In the genomic region with DNA sequence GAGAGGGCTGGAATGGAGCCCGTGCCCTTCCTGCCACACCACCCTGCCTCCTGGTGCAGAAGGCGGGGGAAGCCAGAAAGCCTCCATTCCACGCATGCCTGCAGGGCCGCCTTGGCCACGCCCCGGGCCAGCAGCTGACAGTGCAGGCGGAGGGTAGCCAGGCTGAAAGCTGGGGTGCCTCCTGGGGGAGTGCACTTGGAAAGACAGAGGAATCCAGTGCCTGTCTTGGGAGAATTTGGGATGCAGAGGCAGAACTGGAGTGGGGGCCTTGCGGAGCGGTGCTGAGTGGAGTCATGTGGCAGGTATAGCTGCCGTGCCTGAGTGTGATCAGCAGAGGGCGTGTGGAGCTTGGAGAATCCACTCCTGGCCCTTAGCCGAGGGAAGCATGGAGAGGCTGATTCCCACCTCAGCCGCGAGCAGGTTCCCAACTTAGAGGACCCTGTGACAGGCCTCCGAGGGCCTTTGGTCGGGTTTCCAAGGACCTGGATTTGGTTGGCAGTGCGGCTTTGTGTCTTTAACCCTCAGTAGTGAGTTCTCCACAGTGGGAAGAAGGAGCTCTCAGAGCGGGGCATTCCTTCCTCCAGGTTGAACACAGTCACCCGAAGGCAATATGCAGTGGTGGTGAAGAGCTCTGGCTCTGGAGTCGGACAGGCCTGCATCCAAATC, we compare ENCODE assay signal across 1 cellular context.
TF ChIP-seq lines count a peak whose summit lies in the region.

No MANE protein-coding gene starts in this region.

TF ChIP-seq in HepG2, 621 proteins besides CTCF, POLR2A, EP300 and RAD21 (continued from another document and continues in another):
- TF ChIP-seq, protein P1, sequence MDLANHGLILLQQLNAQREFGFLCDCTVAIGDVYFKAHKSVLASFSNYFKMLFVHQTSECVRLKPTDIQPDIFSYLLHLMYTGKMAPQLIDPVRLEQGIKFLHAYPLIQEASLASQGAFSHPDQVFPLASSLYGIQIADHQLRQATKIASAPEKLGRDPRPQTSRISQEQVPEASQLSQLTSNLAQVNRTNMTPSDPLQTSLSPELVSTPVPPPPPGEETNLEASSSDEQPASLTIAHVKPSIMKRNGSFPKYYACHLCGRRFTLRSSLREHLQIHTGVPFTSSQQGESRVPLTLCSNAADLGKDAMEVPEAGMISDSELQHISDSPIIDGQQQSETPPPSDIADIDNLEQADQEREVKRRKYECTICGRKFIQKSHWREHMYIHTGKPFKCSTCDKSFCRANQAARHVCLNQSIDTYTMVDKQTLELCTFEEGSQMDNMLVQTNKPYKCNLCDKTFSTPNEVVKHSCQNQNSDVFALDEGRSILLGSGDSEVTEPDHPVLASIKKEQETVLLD (CRISPR knock-in tag; IDR thresholded peaks at IDR 0.05; ENCODE audit: low read depth) = no peak
- peak; percentile 41 for TF ChIP-seq ZNF883 (CRISPR knock-in tag; IDR thresholded peaks at IDR 0.05; ENCODE audit: not compliant biosample characterization)
- TF ChIP-seq ZSCAN30 (CRISPR knock-in tag; IDR thresholded peaks at IDR 0.05) = no peak
- no peak for TF ChIP-seq ARID2 (CRISPR knock-in tag; IDR thresholded peaks at IDR 0.05; ENCODE audit: borderline replicate concordance)
- no peak for TF ChIP-seq ZNF430 (CRISPR knock-in tag; IDR thresholded peaks at IDR 0.05)
- TF ChIP-seq, protein P2, sequence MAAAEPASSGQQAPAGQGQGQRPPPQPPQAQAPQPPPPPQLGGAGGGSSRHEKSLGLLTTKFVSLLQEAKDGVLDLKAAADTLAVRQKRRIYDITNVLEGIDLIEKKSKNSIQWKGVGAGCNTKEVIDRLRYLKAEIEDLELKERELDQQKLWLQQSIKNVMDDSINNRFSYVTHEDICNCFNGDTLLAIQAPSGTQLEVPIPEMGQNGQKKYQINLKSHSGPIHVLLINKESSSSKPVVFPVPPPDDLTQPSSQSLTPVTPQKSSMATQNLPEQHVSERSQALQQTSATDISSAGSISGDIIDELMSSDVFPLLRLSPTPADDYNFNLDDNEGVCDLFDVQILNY (CRISPR knock-in tag; conservative IDR thresholded peaks at IDR 0.05) = no peak
- TF ChIP-seq SAP130 (CRISPR knock-in tag; IDR thresholded peaks at IDR 0.05; ENCODE audit: low read depth) = peak; percentile 61
- TF ChIP-seq JARID2 (CRISPR knock-in tag; IDR thresholded peaks at IDR 0.05; ENCODE audit: insufficient replicate concordance) = peak; percentile 63
- TF ChIP-seq ZNF678 (CRISPR knock-in tag; IDR thresholded peaks at IDR 0.05) = no peak
- TF ChIP-seq ZFP82 (CRISPR knock-in tag; IDR thresholded peaks at IDR 0.05; ENCODE audit: borderline replicate concordance) = no peak
- no peak for TF ChIP-seq ZNF451 (CRISPR knock-in tag; IDR thresholded peaks at IDR 0.05)
- TF ChIP-seq THYN1 (CRISPR knock-in tag; IDR thresholded peaks at IDR 0.05; ENCODE audit: borderline replicate concordance, low read depth) = no peak
- TF ChIP-seq XBP1 (CRISPR knock-in tag; IDR thresholded peaks at IDR 0.05) = no peak
- TF ChIP-seq MAFK (conservative IDR thresholded peaks at IDR 0.05 in 1 of 2, IDR thresholded peaks at IDR 0.05 in 1 of 2; ENCODE audit: low read length in 2 of 2) = no peak
- no peak for TF ChIP-seq HCFC1 (IDR thresholded peaks at IDR 0.05; ENCODE audit: low read depth, low read length)
- no peak for TF ChIP-seq HDAC1 (CRISPR knock-in tag; IDR thresholded peaks at IDR 0.05)
- TF ChIP-seq, protein P3, sequence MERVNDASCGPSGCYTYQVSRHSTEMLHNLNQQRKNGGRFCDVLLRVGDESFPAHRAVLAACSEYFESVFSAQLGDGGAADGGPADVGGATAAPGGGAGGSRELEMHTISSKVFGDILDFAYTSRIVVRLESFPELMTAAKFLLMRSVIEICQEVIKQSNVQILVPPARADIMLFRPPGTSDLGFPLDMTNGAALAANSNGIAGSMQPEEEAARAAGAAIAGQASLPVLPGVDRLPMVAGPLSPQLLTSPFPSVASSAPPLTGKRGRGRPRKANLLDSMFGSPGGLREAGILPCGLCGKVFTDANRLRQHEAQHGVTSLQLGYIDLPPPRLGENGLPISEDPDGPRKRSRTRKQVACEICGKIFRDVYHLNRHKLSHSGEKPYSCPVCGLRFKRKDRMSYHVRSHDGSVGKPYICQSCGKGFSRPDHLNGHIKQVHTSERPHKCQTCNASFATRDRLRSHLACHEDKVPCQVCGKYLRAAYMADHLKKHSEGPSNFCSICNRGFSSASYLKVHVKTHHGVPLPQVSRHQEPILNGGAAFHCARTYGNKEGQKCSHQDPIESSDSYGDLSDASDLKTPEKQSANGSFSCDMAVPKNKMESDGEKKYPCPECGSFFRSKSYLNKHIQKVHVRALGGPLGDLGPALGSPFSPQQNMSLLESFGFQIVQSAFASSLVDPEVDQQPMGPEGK (CRISPR knock-in tag; IDR thresholded peaks at IDR 0.05) = peak; percentile 36; the same call in 1 of the 2 replicates
- TF ChIP-seq ZNF121 (CRISPR knock-in tag; IDR thresholded peaks at IDR 0.05) = no peak
- no peak for TF ChIP-seq PHB2 (IDR thresholded peaks at IDR 0.05; ENCODE audit: partially characterized antibody)
- TF ChIP-seq, protein P4, sequence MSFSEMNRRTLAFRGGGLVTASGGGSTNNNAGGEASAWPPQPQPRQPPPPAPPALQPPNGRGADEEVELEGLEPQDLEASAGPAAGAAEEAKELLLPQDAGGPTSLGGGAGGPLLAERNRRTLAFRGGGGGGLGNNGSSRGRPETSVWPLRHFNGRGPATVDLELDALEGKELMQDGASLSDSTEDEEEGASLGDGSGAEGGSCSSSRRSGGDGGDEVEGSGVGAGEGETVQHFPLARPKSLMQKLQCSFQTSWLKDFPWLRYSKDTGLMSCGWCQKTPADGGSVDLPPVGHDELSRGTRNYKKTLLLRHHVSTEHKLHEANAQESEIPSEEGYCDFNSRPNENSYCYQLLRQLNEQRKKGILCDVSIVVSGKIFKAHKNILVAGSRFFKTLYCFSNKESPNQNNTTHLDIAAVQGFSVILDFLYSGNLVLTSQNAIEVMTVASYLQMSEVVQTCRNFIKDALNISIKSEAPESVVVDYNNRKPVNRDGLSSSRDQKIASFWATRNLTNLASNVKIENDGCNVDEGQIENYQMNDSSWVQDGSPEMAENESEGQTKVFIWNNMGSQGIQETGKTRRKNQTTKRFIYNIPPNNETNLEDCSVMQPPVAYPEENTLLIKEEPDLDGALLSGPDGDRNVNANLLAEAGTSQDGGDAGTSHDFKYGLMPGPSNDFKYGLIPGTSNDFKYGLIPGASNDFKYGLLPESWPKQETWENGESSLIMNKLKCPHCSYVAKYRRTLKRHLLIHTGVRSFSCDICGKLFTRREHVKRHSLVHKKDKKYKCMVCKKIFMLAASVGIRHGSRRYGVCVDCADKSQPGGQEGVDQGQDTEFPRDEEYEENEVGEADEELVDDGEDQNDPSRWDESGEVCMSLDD (CRISPR knock-in tag; IDR thresholded peaks at IDR 0.05; ENCODE audit: borderline replicate concordance) = no peak
- TF ChIP-seq ZBTB7A (CRISPR knock-in tag; IDR thresholded peaks at IDR 0.05) = no peak
- no peak for TF ChIP-seq ZNF3 (CRISPR knock-in tag; IDR thresholded peaks at IDR 0.05)
- no peak for TF ChIP-seq ZSCAN9 (CRISPR knock-in tag; IDR thresholded peaks at IDR 0.05; ENCODE audit: borderline replicate concordance)
- TF ChIP-seq HNRNPUL1 (IDR thresholded peaks at IDR 0.05; ENCODE audit: low read depth, low read length) = no peak
- TF ChIP-seq, protein P5, sequence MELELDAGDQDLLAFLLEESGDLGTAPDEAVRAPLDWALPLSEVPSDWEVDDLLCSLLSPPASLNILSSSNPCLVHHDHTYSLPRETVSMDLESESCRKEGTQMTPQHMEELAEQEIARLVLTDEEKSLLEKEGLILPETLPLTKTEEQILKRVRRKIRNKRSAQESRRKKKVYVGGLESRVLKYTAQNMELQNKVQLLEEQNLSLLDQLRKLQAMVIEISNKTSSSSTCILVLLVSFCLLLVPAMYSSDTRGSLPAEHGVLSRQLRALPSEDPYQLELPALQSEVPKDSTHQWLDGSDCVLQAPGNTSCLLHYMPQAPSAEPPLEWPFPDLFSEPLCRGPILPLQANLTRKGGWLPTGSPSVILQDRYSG (CRISPR knock-in tag; IDR thresholded peaks at IDR 0.05) = no peak
- TF ChIP-seq MXD4 (CRISPR knock-in tag; IDR thresholded peaks at IDR 0.05) = no peak
- TF ChIP-seq, protein P6, sequence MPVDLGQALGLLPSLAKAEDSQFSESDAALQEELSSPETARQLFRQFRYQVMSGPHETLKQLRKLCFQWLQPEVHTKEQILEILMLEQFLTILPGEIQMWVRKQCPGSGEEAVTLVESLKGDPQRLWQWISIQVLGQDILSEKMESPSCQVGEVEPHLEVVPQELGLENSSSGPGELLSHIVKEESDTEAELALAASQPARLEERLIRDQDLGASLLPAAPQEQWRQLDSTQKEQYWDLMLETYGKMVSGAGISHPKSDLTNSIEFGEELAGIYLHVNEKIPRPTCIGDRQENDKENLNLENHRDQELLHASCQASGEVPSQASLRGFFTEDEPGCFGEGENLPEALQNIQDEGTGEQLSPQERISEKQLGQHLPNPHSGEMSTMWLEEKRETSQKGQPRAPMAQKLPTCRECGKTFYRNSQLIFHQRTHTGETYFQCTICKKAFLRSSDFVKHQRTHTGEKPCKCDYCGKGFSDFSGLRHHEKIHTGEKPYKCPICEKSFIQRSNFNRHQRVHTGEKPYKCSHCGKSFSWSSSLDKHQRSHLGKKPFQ (CRISPR knock-in tag; IDR thresholded peaks at IDR 0.05; ENCODE audit: insufficient replicate concordance) = no peak
- peak; percentile 40 for TF ChIP-seq YY1 (IDR thresholded peaks at IDR 0.05; ENCODE audit: insufficient read depth, insufficient replicate concordance, low read depth, low read length)
- no peak for TF ChIP-seq MTA3 (CRISPR knock-in tag; IDR thresholded peaks at IDR 0.05)
- no peak for TF ChIP-seq SMARCE1 (IDR thresholded peaks at IDR 0.05; ENCODE audit: borderline replicate concordance)
- peak; percentile 24; the same call in 1 of the 2 replicates for TF ChIP-seq AKAP8 (CRISPR knock-in tag; IDR thresholded peaks at IDR 0.05)
- TF ChIP-seq ZNF550 (CRISPR knock-in tag; IDR thresholded peaks at IDR 0.05; ENCODE audit: borderline replicate concordance) = no peak
- TF ChIP-seq, protein P7, sequence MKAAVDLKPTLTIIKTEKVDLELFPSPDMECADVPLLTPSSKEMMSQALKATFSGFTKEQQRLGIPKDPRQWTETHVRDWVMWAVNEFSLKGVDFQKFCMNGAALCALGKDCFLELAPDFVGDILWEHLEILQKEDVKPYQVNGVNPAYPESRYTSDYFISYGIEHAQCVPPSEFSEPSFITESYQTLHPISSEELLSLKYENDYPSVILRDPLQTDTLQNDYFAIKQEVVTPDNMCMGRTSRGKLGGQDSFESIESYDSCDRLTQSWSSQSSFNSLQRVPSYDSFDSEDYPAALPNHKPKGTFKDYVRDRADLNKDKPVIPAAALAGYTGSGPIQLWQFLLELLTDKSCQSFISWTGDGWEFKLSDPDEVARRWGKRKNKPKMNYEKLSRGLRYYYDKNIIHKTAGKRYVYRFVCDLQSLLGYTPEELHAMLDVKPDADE (CRISPR knock-in tag; IDR thresholded peaks at IDR 0.05) = no peak
- no peak for TF ChIP-seq ZSCAN29 (CRISPR knock-in tag; conservative IDR thresholded peaks at IDR 0.05)
- no peak for TF ChIP-seq ZNF230 (CRISPR knock-in tag; IDR thresholded peaks at IDR 0.05)
- TF ChIP-seq GZF1 (CRISPR knock-in tag; IDR thresholded peaks at IDR 0.05) = no peak
- TF ChIP-seq, protein P8, sequence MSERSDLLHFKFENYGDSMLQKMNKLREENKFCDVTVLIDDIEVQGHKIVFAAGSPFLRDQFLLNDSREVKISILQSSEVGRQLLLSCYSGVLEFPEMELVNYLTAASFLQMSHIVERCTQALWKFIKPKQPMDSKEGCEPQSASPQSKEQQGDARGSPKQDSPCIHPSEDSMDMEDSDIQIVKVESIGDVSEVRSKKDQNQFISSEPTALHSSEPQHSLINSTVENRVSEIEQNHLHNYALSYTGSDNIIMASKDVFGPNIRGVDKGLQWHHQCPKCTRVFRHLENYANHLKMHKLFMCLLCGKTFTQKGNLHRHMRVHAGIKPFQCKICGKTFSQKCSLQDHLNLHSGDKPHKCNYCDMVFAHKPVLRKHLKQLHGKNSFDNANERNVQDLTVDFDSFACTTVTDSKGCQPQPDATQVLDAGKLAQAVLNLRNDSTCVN (CRISPR knock-in tag; IDR thresholded peaks at IDR 0.05; ENCODE audit: borderline replicate concordance) = no peak
- TF ChIP-seq, protein P9, sequence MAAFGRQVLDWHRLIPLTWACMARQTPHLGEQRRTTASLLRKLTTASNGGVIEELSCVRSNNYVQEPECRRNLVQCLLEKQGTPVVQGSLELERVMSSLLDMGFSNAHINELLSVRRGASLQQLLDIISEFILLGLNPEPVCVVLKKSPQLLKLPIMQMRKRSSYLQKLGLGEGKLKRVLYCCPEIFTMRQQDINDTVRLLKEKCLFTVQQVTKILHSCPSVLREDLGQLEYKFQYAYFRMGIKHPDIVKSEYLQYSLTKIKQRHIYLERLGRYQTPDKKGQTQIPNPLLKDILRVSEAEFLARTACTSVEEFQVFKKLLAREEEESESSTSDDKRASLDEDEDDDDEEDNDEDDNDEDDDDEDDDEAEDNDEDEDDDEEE (CRISPR knock-in tag; IDR thresholded peaks at IDR 0.05) = no peak
- TF ChIP-seq NR2F1 (CRISPR knock-in tag; IDR thresholded peaks at IDR 0.05) = no peak
- no peak for TF ChIP-seq ZNF205 (CRISPR knock-in tag; IDR thresholded peaks at IDR 0.05)
- TF ChIP-seq TCF12 (IDR thresholded peaks at IDR 0.05) = no peak
- no peak for TF ChIP-seq TCF12 (CRISPR knock-in tag; IDR thresholded peaks at IDR 0.05)
- no peak for TF ChIP-seq ZNF382 (CRISPR knock-in tag; IDR thresholded peaks at IDR 0.05; ENCODE audit: borderline replicate concordance)
- TF ChIP-seq ZNF598 (CRISPR knock-in tag; IDR thresholded peaks at IDR 0.05; ENCODE audit: borderline replicate concordance) = no peak
- peak; percentile 33; the same call in 1 of the 2 replicates for TF ChIP-seq PAF1 (CRISPR knock-in tag; IDR thresholded peaks at IDR 0.05)
- TF ChIP-seq, protein P10, sequence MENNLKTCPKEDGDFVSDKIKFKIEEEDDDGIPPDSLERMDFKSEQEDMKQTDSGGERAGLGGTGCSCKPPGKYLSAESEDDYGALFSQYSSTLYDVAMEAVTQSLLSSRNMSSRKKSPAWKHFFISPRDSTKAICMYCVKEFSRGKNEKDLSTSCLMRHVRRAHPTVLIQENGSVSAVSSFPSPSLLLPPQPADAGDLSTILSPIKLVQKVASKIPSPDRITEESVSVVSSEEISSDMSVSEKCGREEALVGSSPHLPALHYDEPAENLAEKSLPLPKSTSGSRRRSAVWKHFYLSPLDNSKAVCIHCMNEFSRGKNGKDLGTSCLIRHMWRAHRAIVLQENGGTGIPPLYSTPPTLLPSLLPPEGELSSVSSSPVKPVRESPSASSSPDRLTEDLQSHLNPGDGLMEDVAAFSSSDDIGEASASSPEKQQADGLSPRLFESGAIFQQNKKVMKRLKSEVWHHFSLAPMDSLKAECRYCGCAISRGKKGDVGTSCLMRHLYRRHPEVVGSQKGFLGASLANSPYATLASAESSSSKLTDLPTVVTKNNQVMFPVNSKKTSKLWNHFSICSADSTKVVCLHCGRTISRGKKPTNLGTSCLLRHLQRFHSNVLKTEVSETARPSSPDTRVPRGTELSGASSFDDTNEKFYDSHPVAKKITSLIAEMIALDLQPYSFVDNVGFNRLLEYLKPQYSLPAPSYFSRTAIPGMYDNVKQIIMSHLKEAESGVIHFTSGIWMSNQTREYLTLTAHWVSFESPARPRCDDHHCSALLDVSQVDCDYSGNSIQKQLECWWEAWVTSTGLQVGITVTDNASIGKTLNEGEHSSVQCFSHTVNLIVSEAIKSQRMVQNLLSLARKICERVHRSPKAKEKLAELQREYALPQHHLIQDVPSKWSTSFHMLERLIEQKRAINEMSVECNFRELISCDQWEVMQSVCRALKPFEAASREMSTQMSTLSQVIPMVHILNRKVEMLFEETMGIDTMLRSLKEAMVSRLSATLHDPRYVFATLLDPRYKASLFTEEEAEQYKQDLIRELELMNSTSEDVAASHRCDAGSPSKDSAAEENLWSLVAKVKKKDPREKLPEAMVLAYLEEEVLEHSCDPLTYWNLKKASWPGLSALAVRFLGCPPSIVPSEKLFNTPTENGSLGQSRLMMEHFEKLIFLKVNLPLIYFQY (CRISPR knock-in tag; IDR thresholded peaks at IDR 0.05; ENCODE audit: borderline replicate concordance) = no peak
- TF ChIP-seq RFXAP (CRISPR knock-in tag; IDR thresholded peaks at IDR 0.05; ENCODE audit: borderline replicate concordance) = peak; percentile 42; the same call in 1 of the 2 replicates
- TF ChIP-seq ZNF12 (CRISPR knock-in tag; IDR thresholded peaks at IDR 0.05) = no peak
